16 cellular contexts compared by ENCODE assay signal in genomic region chr7:152369518-152369917, GRCh38.
"Had no signal": no experiment of that assay in that cellular context is flagged by ENCODE, and none has a peak within 500 bp of the region (broad histone marks: within the 10 kb centered on the region; RNA-seq: fewer than 3 reads in every experiment).

No MANE protein-coding gene starts in this region.

- H3K9me3 ChIP-seq: thyroid gland, vagina had no signal

- H3K27ac ChIP-seq: left ventricle myocardium inferior, thyroid gland, vagina had no signal

- H3K4me3 ChIP-seq: left ventricle myocardium inferior, thyroid gland, vagina had no signal

- H3K36me3 ChIP-seq: left ventricle myocardium inferior, thyroid gland, vagina had no signal

- ATAC-seq: activated T-helper 17 cell treated with anti-CD3 and anti-CD28 coated beads, Interleukin-2, amount 50 U/mL, for 72 hours; esophagus mucosa; sciatic nerve had no signal

- H3K9me3 Mint-ChIP-seq: activated T-helper 17 cell treated with anti-CD3 and anti-CD28 coated beads, Interleukin-2, amount 50 U/mL, for 72 hours had no signal

- DNase-seq: activated B cell treated with CpG ODN at 0.5 μM for 24 hours; activated CD4-positive, alpha-beta T cell treated with anti-CD3 and anti-CD28 coated beads, Interleukin-2, amount 10 ng/mL, durations not matched to agents 24 days and 14 days; activated CD8-positive, alpha-beta memory T cell treated with anti-CD3 and anti-CD28 coated beads, Interleukin-2, amount 50 U/mL, for 48 hours; activated naive CD4-positive, alpha-beta T cell treated with anti-CD3 and anti-CD28 coated beads, Interleukin-2, amount 10 ng/mL, durations not matched to agents 7 days and 5 days; amniotic stem cell; glutamatergic neuron; hypothalamus; left ventricle myocardium inferior; nephron progenitor cell; stimulated activated CD4-positive, alpha-beta T cell treated with anti-CD3 and anti-CD28 coated beads, Interleukin-1b, Interleukin-23, amount 100 ng/mL, for 48 hours; SW 1271; thyroid gland had no signal

- H3K27me3 Mint-ChIP-seq: activated B cell treated with CpG ODN at 0.5 μM for 24 hours; activated CD4-positive, alpha-beta T cell treated with anti-CD3 and anti-CD28 coated beads, Interleukin-2, amount 10 ng/mL, durations not matched to agents 24 days and 14 days; activated naive CD4-positive, alpha-beta T cell treated with anti-CD3 and anti-CD28 coated beads, Interleukin-2, amount 10 ng/mL, durations not matched to agents 7 days and 5 days; activated T-helper 17 cell treated with anti-CD3 and anti-CD28 coated beads, Interleukin-2, amount 50 U/mL, for 72 hours had no signal

- H3K27me3 ChIP-seq: thyroid gland, vagina had no signal

- H3K4me3 Mint-ChIP-seq: activated B cell treated with CpG ODN at 0.5 μM for 24 hours; activated CD4-positive, alpha-beta T cell treated with anti-CD3 and anti-CD28 coated beads, Interleukin-2, amount 10 ng/mL, durations not matched to agents 24 days and 14 days; activated naive CD4-positive, alpha-beta T cell treated with anti-CD3 and anti-CD28 coated beads, Interleukin-2, amount 10 ng/mL, durations not matched to agents 7 days and 5 days; activated T-helper 17 cell treated with anti-CD3 and anti-CD28 coated beads, Interleukin-2, amount 50 U/mL, for 72 hours; nephron progenitor cell had no signal

- H3K27ac Mint-ChIP-seq: activated B cell treated with CpG ODN at 0.5 μM for 24 hours; activated CD4-positive, alpha-beta T cell treated with anti-CD3 and anti-CD28 coated beads, Interleukin-2, amount 10 ng/mL, durations not matched to agents 24 days and 14 days; activated naive CD4-positive, alpha-beta T cell treated with anti-CD3 and anti-CD28 coated beads, Interleukin-2, amount 10 ng/mL, durations not matched to agents 7 days and 5 days; activated T-helper 17 cell treated with anti-CD3 and anti-CD28 coated beads, Interleukin-2, amount 50 U/mL, for 72 hours had no signal
